In genomic region chr3:112117826-112118571, GRCh38 we compare ENCODE assay signal across 11 cellular contexts. TPM values are rescaled to one million over a fixed set of nuclear protein-coding genes. Genes with fewer than 3 reads are reported as not detected.
A peak's percentile ranks its signal among the peaks of the same experiment; 100 is the strongest.
DNase-seq lines count a peak whose midpoint lies in the region; ATAC-seq and TF ChIP-seq lines count a peak whose summit lies in the region.
"Had no signal": no experiment of that assay in that cellular context is flagged by ENCODE, and none has a peak within 500 bp of the region (broad histone marks: within the 10 kb centered on the region; RNA-seq: fewer than 3 reads in every experiment).

No MANE protein-coding gene starts in this region.

- TF ChIP-seq POLR2A in right lobe of liver (IDR thresholded peaks at IDR 0.05) (no peak), erythroblast (IDR thresholded peaks at IDR 0.05; ENCODE audit: low read length) (no peak)

- no peak overlapping the region for H3K27ac ChIP-seq in right lobe of liver

- no peaks in the 10 kb centered on the region for H3K27me3 ChIP-seq in right lobe of liver

- no peak overlapping the region for H3K4me3 ChIP-seq in right lobe of liver

- H3K9me3 ChIP-seq in right lobe of liver: peaks cover 0 to 4% (median 0%) of the 10 kb centered on the region in 4 donors

- peak; percentile 31 for DNase-seq in GM10248 (ENCODE audit: extremely low spot score)
- peak; percentile 52 for DNase-seq in SIG-M5 treated with dmso at 0.1 percent for 504 hours (lab: John Stamatoyannopoulos, UW; ENCODE audit: unreplicated experiment)
- peak in 1 of 3 donors; percentile 25 for DNase-seq in right lobe of liver
- no peak for DNase-seq in erythroblast (lab: John Stamatoyannopoulos, UW)
- no peak for DNase-seq in NCI-H446 treated with DMSO at 0.1 percent for 48 hours (lab: John Stamatoyannopoulos, UW)
- no peak for DNase-seq in activated CD8-positive, alpha-beta memory T cell treated with anti-CD3 and anti-CD28 coated beads, Interleukin-2, amount 50 U/mL, for 48 hours
- DNase-seq: activated CD8-positive, alpha-beta memory T cell treated with anti-CD3 and anti-CD28 coated beads, Interleukin-2, amount 10 ng/mL, durations not matched to agents 7 days and 5 days had no signal

- ATAC-seq in HG02610 (IDR thresholded peaks at IDR 0.05; ENCODE audit: unreplicated experiment): peak; percentile 33
- ATAC-seq in right lobe of liver: peak; percentile 40 to 76 (median 61)
- ATAC-seq in GM21381 (IDR thresholded peaks at IDR 0.05; ENCODE audit: unreplicated experiment): no peak
- ATAC-seq: activated CD8-positive, alpha-beta memory T cell treated with anti-CD3 and anti-CD28 coated beads, Interleukin-2, amount 10 ng/mL, durations not matched to agents 7 days and 5 days; Panc1 had no signal

- intact Hi-C loops in right lobe of liver (cut with DNase I): no loop called here

- H3K36me3 ChIP-seq in right lobe of liver: no peaks in the 10 kb centered on the region

- POLR2A ChIA-PET in GM10248 (lab: Yijun Ruan, JAX): interaction anchor here (0.7 to 2.0 kb wide), 4 partner anchors 11 to 366 kb away, joined by 3 to 9 read pairs (median 4); no protein-coding TSS in a partner anchor

- TF ChIP-seq CTCF in GM10248 (IDR thresholded peaks at IDR 0.05; ENCODE audit: control extremely low read depth, extremely low read depth, low read depth, missing control alignments) (peak; percentile 28), right lobe of liver (IDR thresholded peaks at IDR 0.05) (peak in 1 of 4 donors; percentile 2)

- CTCF ChIA-PET in GM10248 (lab: Yijun Ruan, JAX): interaction anchor here (0.8 to 5.6 kb wide), 5 partner anchors 11 to 384 kb away, joined by 3 to 94 read pairs (median 4); partner anchors contain the start of gene GCSAM

- WGBS in right lobe of liver (ENCODE audit: insufficient coverage, low coverage, low lambda C conversion rate, missing lambda C conversion rate): 68% methylated on average over 4 of the region's 4 CpGs

- peaks cover 0 to 10% (median 0%) of the 10 kb centered on the region in 4 donors for H3K4me1 ChIP-seq in right lobe of liver

RNA-seq across cellular contexts. Expression of gene GCSAM, which starts 15.0 kb away (rescaled TPM):
- total RNA-seq in right lobe of liver: under 1 TPM in 2 of 6 experiments, not detected in 4; 0.12 to 0.18 TPM
- total RNA-seq: progenitor cell of endocrine pancreas had no signal

RNA-seq across cellular contexts. Expression of gene C3orf52, which starts 31.8 kb away (rescaled TPM):
- under 1 TPM; 0.12 to 0.69 (median 0.34) TPM for total RNA-seq in right lobe of liver

Comparison
In these comparisons a context has a peak if more than half of its experiments do, and no peak if none do; other contexts are left out.
1. DNase-seq: peak in GM10248 (single experiment) and SIG-M5 treated with dmso at 0.1 percent for 504 hours (single experiment); none in erythroblast (0 of 2), NCI-H446 treated with DMSO at 0.1 percent for 48 hours (single experiment) and activated CD8-positive, alpha-beta memory T cell treated with anti-CD3 and anti-CD28 coated beads, Interleukin-2, amount 50 U/mL, for 48 hours (single experiment).